ENCODE assay signal across 27 cellular contexts in genomic region chr11:70180906-70181305, GRCh38.
"Had no signal": no experiment of that assay in that cellular context is flagged by ENCODE, and none has a peak within 500 bp of the region (broad histone marks: within the 10 kb centered on the region; RNA-seq: fewer than 3 reads in every experiment).

No MANE protein-coding gene starts in this region.

- H3K4me1 Mint-ChIP-seq: naive thymus-derived CD8-positive, alpha-beta T cell; stimulated activated effector memory CD8-positive, alpha-beta T cell treated with anti-CD3 and anti-CD28 coated beads, Interleukin-12 subunit alpha, Interleukin-12 subunit beta, amount 100 ng/mL, for 72 hours; stimulated activated naive B cell treated with anti-CD40 and anti-IgM and Interleukin-4, amounts not matched to agents 10 μg/mL and 1 μg/mL and 100 μg/mL, for 72 hours had no signal

- H3K9me3 ChIP-seq: pancreas, prostate gland, right lobe of liver, sigmoid colon, stomach, thoracic aorta, thyroid gland, tibial nerve, upper lobe of left lung, vagina had no signal

- ATAC-seq: naive thymus-derived CD8-positive, alpha-beta T cell; pancreas; right cardiac atrium; right lobe of liver; stimulated activated effector memory CD8-positive, alpha-beta T cell treated with anti-CD3 and anti-CD28 coated beads, Interleukin-12 subunit alpha, Interleukin-12 subunit beta, amount 100 ng/mL, for 72 hours; stimulated activated naive B cell treated with anti-CD40 and anti-IgM and Interleukin-4, amounts not matched to agents 10 μg/mL and 1 μg/mL and 100 μg/mL, for 72 hours had no signal

- H3K27ac ChIP-seq: pancreas, prostate gland, right lobe of liver, sigmoid colon, stomach, thoracic aorta, thyroid gland, tibial nerve, upper lobe of left lung, vagina had no signal

- H3K9me3 Mint-ChIP-seq: naive thymus-derived CD8-positive, alpha-beta T cell; natural killer cell treated with Interleukin-12 subunit alpha and Interleukin-12 subunit beta and Interleukin-15 and Interleukin-18, amount 100 ng/mL, for 72 hours; nephron progenitor cell; neural crest cell; stimulated activated effector memory CD8-positive, alpha-beta T cell treated with anti-CD3 and anti-CD28 coated beads, Interleukin-12 subunit alpha, Interleukin-12 subunit beta, amount 100 ng/mL, for 72 hours; stimulated activated naive B cell treated with anti-CD40 and anti-IgM and Interleukin-4, amounts not matched to agents 10 μg/mL and 1 μg/mL and 100 μg/mL, for 72 hours; stimulated activated naive CD8-positive, alpha-beta T cell treated with anti-CD3 and anti-CD28 coated beads, Interleukin-15, Interleukin-2, amounts not matched to agents 100 ng/mL and 50 ng/mL, for 24 hours had no signal

- H3K27me3 ChIP-seq: pancreas, right lobe of liver, thyroid gland, tibial nerve, upper lobe of left lung, vagina had no signal

- DNase-seq: naive thymus-derived CD8-positive, alpha-beta T cell; nephron progenitor cell; occipital lobe; pancreas; retina; right lobe of liver; sigmoid colon; small intestine; stimulated activated CD4-positive, alpha-beta T cell treated with anti-CD3 and anti-CD28 coated beads, Interleukin-15, amount 100 ng/mL, for 24 hours; stimulated activated CD4-positive, alpha-beta T cell treated with anti-CD3 and anti-CD28 coated beads, Interleukin-2, amount 100 ng/mL, for 24 hours; stimulated activated CD4-positive, alpha-beta T cell treated with anti-CD3 and anti-CD28 coated beads, Interleukin-2, amount 100 ng/mL, for 48 hours; stimulated activated CD4-positive, alpha-beta T cell treated with anti-CD3 and anti-CD28 coated beads, Interleukin-4, amount 100 ng/mL, for 24 hours; stimulated activated naive B cell treated with anti-CD40 and anti-IgM and Interleukin-4, amounts not matched to agents 10 μg/mL and 1 μg/mL and 100 μg/mL, for 72 hours; stimulated activated naive CD4-positive, alpha-beta T cell treated with Interleukin-2 at 50 U/mL for 16 hours; stomach; thyroid gland; trophoblast cell; upper lobe of left lung had no signal

- H3K36me3 Mint-ChIP-seq: naive thymus-derived CD8-positive, alpha-beta T cell; natural killer cell treated with Interleukin-12 subunit alpha and Interleukin-12 subunit beta and Interleukin-15 and Interleukin-18, amount 100 ng/mL, for 72 hours; stimulated activated effector memory CD8-positive, alpha-beta T cell treated with anti-CD3 and anti-CD28 coated beads, Interleukin-12 subunit alpha, Interleukin-12 subunit beta, amount 100 ng/mL, for 72 hours; stimulated activated naive B cell treated with anti-CD40 and anti-IgM and Interleukin-4, amounts not matched to agents 10 μg/mL and 1 μg/mL and 100 μg/mL, for 72 hours had no signal

- H3K4me3 ChIP-seq: pancreas, prostate gland, right lobe of liver, sigmoid colon, stomach, thoracic aorta, thyroid gland, tibial nerve, upper lobe of left lung, vagina had no signal

- H3K4me1 ChIP-seq: pancreas, prostate gland, right lobe of liver, sigmoid colon, thyroid gland, tibial nerve, upper lobe of left lung had no signal

- H3K27me3 Mint-ChIP-seq: natural killer cell treated with Interleukin-12 subunit alpha and Interleukin-12 subunit beta and Interleukin-15 and Interleukin-18, amount 100 ng/mL, for 72 hours; stimulated activated naive CD8-positive, alpha-beta T cell treated with anti-CD3 and anti-CD28 coated beads, Interleukin-15, Interleukin-2, amounts not matched to agents 100 ng/mL and 50 ng/mL, for 24 hours had no signal

- H3K36me3 ChIP-seq: pancreas, prostate gland, sigmoid colon, thyroid gland, tibial nerve, upper lobe of left lung, vagina had no signal

- H3K27ac Mint-ChIP-seq: natural killer cell treated with Interleukin-12 subunit alpha and Interleukin-12 subunit beta and Interleukin-15 and Interleukin-18, amount 100 ng/mL, for 72 hours; nephron progenitor cell; stimulated activated effector memory CD8-positive, alpha-beta T cell treated with anti-CD3 and anti-CD28 coated beads, Interleukin-12 subunit alpha, Interleukin-12 subunit beta, amount 100 ng/mL, for 72 hours; stimulated activated naive B cell treated with anti-CD40 and anti-IgM and Interleukin-4, amounts not matched to agents 10 μg/mL and 1 μg/mL and 100 μg/mL, for 72 hours; stimulated activated naive CD8-positive, alpha-beta T cell treated with anti-CD3 and anti-CD28 coated beads, Interleukin-15, Interleukin-2, amounts not matched to agents 100 ng/mL and 50 ng/mL, for 24 hours had no signal

- H3K4me3 Mint-ChIP-seq: naive thymus-derived CD8-positive, alpha-beta T cell; natural killer cell treated with Interleukin-12 subunit alpha and Interleukin-12 subunit beta and Interleukin-15 and Interleukin-18, amount 100 ng/mL, for 72 hours; nephron progenitor cell; neural crest cell; stimulated activated effector memory CD8-positive, alpha-beta T cell treated with anti-CD3 and anti-CD28 coated beads, Interleukin-12 subunit alpha, Interleukin-12 subunit beta, amount 100 ng/mL, for 72 hours; stimulated activated naive B cell treated with anti-CD40 and anti-IgM and Interleukin-4, amounts not matched to agents 10 μg/mL and 1 μg/mL and 100 μg/mL, for 72 hours; stimulated activated naive CD8-positive, alpha-beta T cell treated with anti-CD3 and anti-CD28 coated beads, Interleukin-15, Interleukin-2, amounts not matched to agents 100 ng/mL and 50 ng/mL, for 24 hours had no signal
